ENCODE assay signal across 8 cellular contexts in genomic region chr4:2793578-2793919, GRCh38. TPM values are rescaled to one million over a fixed set of nuclear protein-coding genes. Genes with fewer than 3 reads are reported as not detected.
DNase-seq lines count a peak whose midpoint lies in the region; ATAC-seq, FAIRE-seq and TF ChIP-seq lines count a peak whose summit lies in the region.

No MANE protein-coding gene starts in this region.

- TF ChIP-seq CTCF in lower lobe of right lung (IDR thresholded peaks at IDR 0.05) = no peak

- H3K9me3 Mint-ChIP-seq in central memory CD8-positive, alpha-beta T cell = no peaks in the 10 kb centered on the region

- no peak overlapping the region for H3K27ac Mint-ChIP-seq in central memory CD8-positive, alpha-beta T cell (ENCODE audit: low read depth)

- H3K4me3 ChIP-seq in GM23248 = peak overlapping the region; percentile 76
- H3K4me3 ChIP-seq in lower lobe of right lung = peak overlapping the region; percentile 72
- peak overlapping the region; percentile 67 to 79 (median 71) for H3K4me3 ChIP-seq in subcutaneous abdominal adipose tissue (ENCODE audit: low read depth in 1 of 5, low read length in 5 of 5)

- H3K4me1 ChIP-seq in GM23248 (ENCODE audit: insufficient read depth) = peaks cover 30% of the 10 kb centered on the region
- peaks cover 72% of the 10 kb centered on the region for H3K4me1 ChIP-seq in lower lobe of right lung
- peaks cover 18 to 75% (median 68%) of the 10 kb centered on the region in 5 donors for H3K4me1 ChIP-seq in subcutaneous abdominal adipose tissue (ENCODE audit: control insufficient read depth in 5 of 5, insufficient read depth in 5 of 5, low read length in 5 of 5)

- peak overlapping the region; percentile 89 for H3K4me2 ChIP-seq in GM23248 (ENCODE audit: unreplicated experiment)

- H3K36me3 Mint-ChIP-seq in central memory CD8-positive, alpha-beta T cell (ENCODE audit: insufficient read depth) = no peaks in the 10 kb centered on the region

- FAIRE-seq in HTR-8/SVneo (lab: Jason Lieb, UNC) = no peak

- 4 to 6% methylated on average over 17 to 24 of the region's 24 CpGs for WGBS in GM23248 (ENCODE audit: low coverage in 1 of 2, low lambda C conversion rate in 2 of 2, missing lambda C conversion rate in 2 of 2), 2 experiments

- H3F3A ChIP-seq in GM23248 (ENCODE audit: insufficient read depth) = 0 out of 2 replicates have a peak, but pooled peaks cover 3% of the 10 kb centered on the region

- H3K79me2 ChIP-seq in GM23248 (ENCODE audit: insufficient read depth) = peaks cover 36% of the 10 kb centered on the region

- H3K9me2 ChIP-seq in GM23248 (ENCODE audit: insufficient read depth) = no peaks in the 10 kb centered on the region

- ATAC-seq in SK-N-SH treated with all-trans-retinoic acid at 6 μM for 48 hours = peak; percentile 12; the same call in 2 of the 3 replicates
- no peak for ATAC-seq in central memory CD8-positive, alpha-beta T cell (replicated peaks; ENCODE audit: extremely low read depth, poor library complexity, severe bottlenecking)
- peak; percentile 5 to 57 for ATAC-seq in lower lobe of right lung
- no peak for ATAC-seq in HG03175 (IDR thresholded peaks at IDR 0.05; ENCODE audit: unreplicated experiment)

- intact Hi-C loops in lower lobe of right lung (cut with DNase I) = no loop called here

- no peaks in the 10 kb centered on the region for H4K20me1 ChIP-seq in GM23248 (ENCODE audit: insufficient read depth)

- H3K27me3 Mint-ChIP-seq in central memory CD8-positive, alpha-beta T cell = no peaks in the 10 kb centered on the region

- H3K9ac ChIP-seq in GM23248 (peak overlapping the region; percentile 80), subcutaneous abdominal adipose tissue (ENCODE audit: low read length in 5 of 5) (peak overlapping the region in 4 of 5 donors; percentile 74 to 79 (median 76))

- peak overlapping the region; percentile 87 for H3K27ac ChIP-seq in GM23248
- H3K27ac ChIP-seq in lower lobe of right lung = peak overlapping the region; percentile 87
- H3K27ac ChIP-seq in subcutaneous abdominal adipose tissue (ENCODE audit: low read depth, low read length) = peak overlapping the region; percentile 74

- peak overlapping the region; percentile 2; the same call in 1 of the 2 replicates for H2AFZ ChIP-seq in GM23248

- peak overlapping the region; percentile 79 for H3K4me3 Mint-ChIP-seq in central memory CD8-positive, alpha-beta T cell

- DNase-seq in GM23248 (peak; percentile 93), lower lobe of right lung (peak; percentile 79), mucosa of gallbladder (ENCODE audit: low spot score) (no peak), HTR-8/SVneo (ENCODE audit: insufficient read length, low spot score) (no peak)
- DNase-seq in central memory CD8-positive, alpha-beta T cell (ENCODE audit: low spot score in 2 of 2) = no peak

- H3K27me3 ChIP-seq in GM23248 (replicated peaks; ENCODE audit: insufficient read depth) = no peaks in the 10 kb centered on the region
- no peaks in the 10 kb centered on the region for H3K27me3 ChIP-seq in lower lobe of right lung (ENCODE audit: low read depth)
- no peaks in the 10 kb centered on the region for H3K27me3 ChIP-seq in subcutaneous abdominal adipose tissue (ENCODE audit: control insufficient read depth in 5 of 5, insufficient read depth in 4 of 5, low read length in 5 of 5)

- peaks cover 45% of the 10 kb centered on the region for H3K4me1 Mint-ChIP-seq in central memory CD8-positive, alpha-beta T cell

- H3K9me3 ChIP-seq in GM23248 (ENCODE audit: low read depth) (no peaks in the 10 kb centered on the region), lower lobe of right lung (no peaks in the 10 kb centered on the region), subcutaneous abdominal adipose tissue (ENCODE audit: control insufficient read depth in 5 of 5, low read length in 5 of 5) (no peaks in the 10 kb centered on the region)

- in situ Hi-C loops in GM23248 (cut with MboI) = no loop called here

- no peaks in the 10 kb centered on the region for H3K36me3 ChIP-seq in GM23248 (ENCODE audit: low read depth)
- no peaks in the 10 kb centered on the region for H3K36me3 ChIP-seq in lower lobe of right lung
- H3K36me3 ChIP-seq in subcutaneous abdominal adipose tissue (ENCODE audit: control insufficient read depth in 5 of 5, insufficient read depth in 5 of 5, low read length in 5 of 5) = peaks cover 0 to 5% (median 0%) of the 10 kb centered on the region in 5 donors

TF ChIP-seq in SK-N-SH treated with all-trans-retinoic acid at 6 μM for 48 hours, 23 proteins besides CTCF, POLR2A, EP300 and RAD21:
- TF ChIP-seq RARB (CRISPR knock-in tag; IDR thresholded peaks at IDR 0.05) (no peak), SNAI2 (CRISPR knock-in tag; IDR thresholded peaks at IDR 0.05) (no peak), ZNF565 (CRISPR knock-in tag; conservative IDR thresholded peaks at IDR 0.05; ENCODE audit: low read depth) (no peak), ZNF70 (CRISPR knock-in tag; IDR thresholded peaks at IDR 0.05) (no peak), ARNTL (CRISPR knock-in tag; IDR thresholded peaks at IDR 0.05; ENCODE audit: borderline replicate concordance, low read depth) (no peak)

RNA-seq across cellular contexts. Expression of gene SH3BP2, which starts 0.7 kb away (rescaled TPM):
- 31.2 and 46.3 TPM in 2 replicates for total RNA-seq in GM23248 (2014; rRNA removed; shearing (Covaris generic))
- polyA plus RNA-seq in GM23248 (2016; fragmentation: Nextera tagmentation; extraction: Ambion mirVana) = 19.1 and 20.9 TPM in 2 replicates
- total RNA-seq in lower lobe of right lung (102 TPM), mucosa of gallbladder (62.1 TPM)

RNA-seq across cellular contexts. Expression of gene TNIP2, which starts 37.4 kb away (rescaled TPM):
- 55.2 and 64.6 TPM in 2 replicates for total RNA-seq in GM23248 (2014; rRNA removed; shearing (Covaris generic))
- polyA plus RNA-seq in GM23248 (2016; fragmentation: Nextera tagmentation; extraction: Ambion mirVana) = 40.6 and 41.0 TPM in 2 replicates
- total RNA-seq in lower lobe of right lung (36.7 TPM), mucosa of gallbladder (42.2 TPM)

RNA-seq across cellular contexts. Expression of gene ADD1, which starts 50.1 kb away (rescaled TPM):
- 188 and 219 TPM in 2 replicates for total RNA-seq in GM23248 (2014; rRNA removed; shearing (Covaris generic))
- polyA plus RNA-seq in GM23248 (2016; fragmentation: Nextera tagmentation; extraction: Ambion mirVana) = 175 and 181 TPM in 2 replicates
- total RNA-seq in lower lobe of right lung (279 TPM), mucosa of gallbladder (346 TPM)

Comparison
In these comparisons a context has a peak if more than half of its experiments do, and no peak if none do; other contexts are left out.
1. DNase-seq: peak in GM23248 (single experiment) and lower lobe of right lung (single experiment); none in central memory CD8-positive, alpha-beta T cell (0 of 2), mucosa of gallbladder (single experiment) and HTR-8/SVneo (single experiment).
2. ATAC-seq: peak in SK-N-SH treated with all-trans-retinoic acid at 6 μM for 48 hours (single experiment) and lower lobe of right lung (2 of 2); none in central memory CD8-positive, alpha-beta T cell (single experiment) and HG03175 (single experiment).
3. Peak in every context shown above with its lines, with median percentiles within 50 percentile points of each other: H3K27ac ChIP-seq and H3K4me3 ChIP-seq.